ENCODE assay signal across 9 cellular contexts in genomic region chr6:34709386-34709785, GRCh38. TPM values are rescaled to one million over a fixed set of nuclear protein-coding genes. Genes with fewer than 3 reads are reported as not detected.
DNase-seq lines count a peak whose midpoint lies in the region; ATAC-seq and TF ChIP-seq lines count a peak whose summit lies in the region.
"Had no signal": no experiment of that assay in that cellular context is flagged by ENCODE, and none has a peak within 500 bp of the region (broad histone marks: within the 10 kb centered on the region; RNA-seq: fewer than 3 reads in every experiment).

No MANE protein-coding gene starts in this region.

- H3K79me2 ChIP-seq in neural progenitor cell (ENCODE audit: low read depth), result no peaks in the 10 kb centered on the region

- H3K4me3 ChIP-seq in lung (no peak overlapping the region), upper lobe of left lung (no peak overlapping the region), neural progenitor cell (no peak overlapping the region)

- H2AFZ ChIP-seq in neural progenitor cell (replicated peaks), result no peak overlapping the region

- H3K4me1 Mint-ChIP-seq in neural progenitor cell, result peaks cover 3% of the 10 kb centered on the region

- no peaks in the 10 kb centered on the region for H3K9me3 ChIP-seq in lung (ENCODE audit: control insufficient read depth in 2 of 2, insufficient read depth in 1 of 2, low read length in 1 of 2)
- H3K9me3 ChIP-seq in upper lobe of left lung, result no peaks in the 10 kb centered on the region
- no peaks in the 10 kb centered on the region for H3K9me3 ChIP-seq in neural progenitor cell (ENCODE audit: low read depth)

- H3K4me1 ChIP-seq in lung (ENCODE audit: control insufficient read depth in 2 of 2, insufficient read depth in 2 of 2, low read length in 2 of 2) (peaks cover 2 to 7% of the 10 kb centered on the region in 2 donors), upper lobe of left lung (peaks cover 0 to 8% (median 2%) of the 10 kb centered on the region in 4 donors), neural progenitor cell (no peaks in the 10 kb centered on the region)

- TF ChIP-seq EP300 in upper lobe of left lung (IDR thresholded peaks at IDR 0.05), result no peak

- H3K9me3 Mint-ChIP-seq in neural progenitor cell, result no peaks in the 10 kb centered on the region

- H3K27ac Mint-ChIP-seq in neural progenitor cell, result no peak overlapping the region
- H3K27ac Mint-ChIP-seq: progenitor cell of endocrine pancreas had no signal

- DNase-seq in NCI-H2227 treated with DMSO at 0.1 percent for 48 hours (lab: John Stamatoyannopoulos, UW) (peak; percentile 18), dedifferentiated amniotic fluid mesenchymal stem cell (ENCODE audit: extremely low spot score) (peak; percentile 44), lung (ENCODE audit: low spot score) (peak; percentile 49), upper lobe of left lung (peak; percentile 26 to 91), neural progenitor cell (ENCODE audit: low spot score) (no peak)
- DNase-seq: T-helper 1 cell had no signal

- H3K9ac ChIP-seq in neural progenitor cell, result no peak overlapping the region

- H3K4me2 ChIP-seq in neural progenitor cell, result no peak overlapping the region

- H3K27me3 Mint-ChIP-seq in neural progenitor cell (ENCODE audit: insufficient read depth, low read depth), result peaks cover 2% of the 10 kb centered on the region
- H3K27me3 Mint-ChIP-seq: progenitor cell of endocrine pancreas had no signal

- no peaks in the 10 kb centered on the region for H3F3A ChIP-seq in neural progenitor cell (ENCODE audit: low read depth)

- H3K27ac ChIP-seq in lung (ENCODE audit: low read depth in 1 of 2, low read length in 1 of 2), result peak overlapping the region in 1 of 2 donors; percentile 77
- H3K27ac ChIP-seq in upper lobe of left lung, result peak overlapping the region in 1 of 4 donors; percentile 25
- H3K27ac ChIP-seq in neural progenitor cell, result no peak overlapping the region

- H3K27me3 ChIP-seq in lung (ENCODE audit: control insufficient read depth, insufficient read depth) (no peaks in the 10 kb centered on the region), upper lobe of left lung (no peaks in the 10 kb centered on the region), neural progenitor cell (no peaks in the 10 kb centered on the region)

- ATAC-seq in lung (ENCODE audit: insufficient read depth, low FRiP score) (peak; percentile 53), upper lobe of left lung (ENCODE audit: low FRiP score in 2 of 2) (peak in 1 of 2 donors; percentile 71), HG03095 (IDR thresholded peaks at IDR 0.05; ENCODE audit: unreplicated experiment) (no peak), HG03135 (IDR thresholded peaks at IDR 0.05; ENCODE audit: unreplicated experiment) (no peak)

- no peak overlapping the region for H3K4me3 Mint-ChIP-seq in neural progenitor cell

- H3K36me3 Mint-ChIP-seq in neural progenitor cell, result no peaks in the 10 kb centered on the region

- no peaks in the 10 kb centered on the region for H3K36me3 ChIP-seq in lung (ENCODE audit: control insufficient read depth in 2 of 2, insufficient read depth in 2 of 2, low read length in 2 of 2)
- H3K36me3 ChIP-seq in upper lobe of left lung, result no peaks in the 10 kb centered on the region
- H3K36me3 ChIP-seq in neural progenitor cell, result no peaks in the 10 kb centered on the region

- no peak for TF ChIP-seq CTCF in lung (IDR thresholded peaks at IDR 0.05; ENCODE audit: control extremely low read depth, extremely low read depth)
- TF ChIP-seq CTCF in upper lobe of left lung (IDR thresholded peaks at IDR 0.05), result no peak
- TF ChIP-seq CTCF in neural progenitor cell (IDR thresholded peaks at IDR 0.05), result no peak

- H4K20me1 ChIP-seq in neural progenitor cell (ENCODE audit: low read depth), result no peaks in the 10 kb centered on the region

- no peak for TF ChIP-seq POLR2A in upper lobe of left lung (IDR thresholded peaks at IDR 0.05)

- WGBS in lung, 2 donors, result 44 to 70% methylated on average over 5 of the region's 5 CpGs
- 43 to 49% methylated on average over 4 to 5 of the region's 5 CpGs for WGBS in upper lobe of left lung, 2 donors

RNA-seq across cellular contexts. Expression of gene ILRUN, which starts 12.8 kb away (rescaled TPM):
- total RNA-seq in lung, result 10 to 100 TPM; 51.9 to 70.1 TPM
- 10 to 100 TPM; 54.3 to 57.7 TPM for polyA plus RNA-seq in lung
- 100 to 1,000 TPM in 2 of 6 donors, 10 to 100 TPM in 4; 50.3 to 111 (median 93.6) TPM for total RNA-seq in upper lobe of left lung
- 33.2 and 41.8 TPM in 2 replicates for total RNA-seq in neural progenitor cell (ENCODE audit: low replicate concordance)

RNA-seq across cellular contexts. Expression of gene SNRPC, which starts 47.9 kb away (rescaled TPM):
- total RNA-seq in lung (10 to 100 TPM; 31.6 to 71.1 TPM), upper lobe of left lung (10 to 100 TPM; 19.9 to 76.0 (median 43.8) TPM), neural progenitor cell (ENCODE audit: low replicate concordance) (89.7 and 149 TPM in 2 replicates)
- 100 to 1,000 TPM; 129 to 130 TPM for polyA plus RNA-seq in lung
